Comparison of ENCODE assay signal across 1 cellular context in genomic region chr9:134785325-134786108, GRCh38.
TF ChIP-seq lines count a peak whose summit lies in the region.

No MANE protein-coding gene starts in this region.

TF ChIP-seq in IMR-90, 13 proteins besides CTCF, POLR2A, EP300 and RAD21 (continued from another document):
- TF ChIP-seq MAFK (IDR thresholded peaks at IDR 0.05; ENCODE audit: low read depth, low read length) (no peak), RFX5 (IDR thresholded peaks at IDR 0.05; ENCODE audit: low read depth, low read length) (no peak), BHLHE40 (IDR thresholded peaks at IDR 0.05; ENCODE audit: low read depth, low read length) (no peak)
TF ChIP-seq in IMR-90: peak in this region for 0.
